22 cellular contexts compared by ENCODE assay signal in genomic region chr16:67697813-67698212, GRCh38.
"Had no signal": no experiment of that assay in that cellular context is flagged by ENCODE, and none has a peak within 500 bp of the region (broad histone marks: within the 10 kb centered on the region; RNA-seq: fewer than 3 reads in every experiment).

No MANE protein-coding gene starts in this region.

- H3K4me1 ChIP-seq: parathyroid adenoma, testis, upper lobe of right lung had no signal

- H3K9me3 ChIP-seq: testis, upper lobe of right lung had no signal

- H3K27ac ChIP-seq: left ventricle myocardium inferior, parathyroid adenoma, testis, upper lobe of right lung had no signal

- H3K4me3 ChIP-seq: left ventricle myocardium inferior, skin epidermis, testis, upper lobe of right lung had no signal

- ATAC-seq: activated T-cell treated with anti-CD3 and anti-CD28 coated beads, Interleukin-2, amount 50 U/mL, for 4 hours; natural killer cell treated with Interleukin-12 subunit alpha and Interleukin-12 subunit beta and Interleukin-15 and Interleukin-18, amount 100 ng/mL, for 72 hours; right cardiac atrium; stimulated activated memory B cell treated with anti-CD40 and anti-IgM and Interleukin-4, amounts not matched to agents 10 μg/mL and 1 μg/mL and 100 μg/mL, for 72 hours had no signal

- H3K36me3 ChIP-seq: upper lobe of right lung had no signal

- DNase-seq: activated CD4-positive, alpha-beta T cell treated with anti-CD3 and anti-CD28 coated beads for 4 hours; activated CD4-positive, alpha-beta T cell treated with anti-CD3 and anti-CD28 coated beads, Interleukin-2, amount 50 U/mL, for 48 hours; activated CD4-positive, CD25-positive, alpha-beta regulatory T cell; activated CD8-positive, alpha-beta memory T cell treated with anti-CD3 and anti-CD28 coated beads, Interleukin-2, amount 50 U/mL, for 48 hours; activated naive CD4-positive, alpha-beta T cell treated with anti-CD3 and anti-CD28 coated beads for 36 hours; activated naive CD8-positive, alpha-beta T cell treated with anti-CD3 and anti-CD28 coated beads, Interleukin-2, amount 10 ng/mL, durations not matched to agents 7 days and 5 days; activated T-cell treated with anti-CD3 and anti-CD28 coated beads, Interleukin-2, amount 50 U/mL, for 4 hours; amniotic stem cell; cerebellar nuclear complex; cortex of kidney; endodermal cell; foreskin melanocyte; immature natural killer cell; left ventricle myocardium inferior; right cardiac atrium; stimulated activated CD4-positive, alpha-beta T cell treated with anti-CD3 and anti-CD28 coated beads, Interleukin-15, amount 100 ng/mL, for 24 hours; testis; upper lobe of right lung had no signal

- H3K27me3 ChIP-seq: testis, upper lobe of right lung had no signal
